ENCODE assay signal across 10 cellular contexts in the genomic region with DNA sequence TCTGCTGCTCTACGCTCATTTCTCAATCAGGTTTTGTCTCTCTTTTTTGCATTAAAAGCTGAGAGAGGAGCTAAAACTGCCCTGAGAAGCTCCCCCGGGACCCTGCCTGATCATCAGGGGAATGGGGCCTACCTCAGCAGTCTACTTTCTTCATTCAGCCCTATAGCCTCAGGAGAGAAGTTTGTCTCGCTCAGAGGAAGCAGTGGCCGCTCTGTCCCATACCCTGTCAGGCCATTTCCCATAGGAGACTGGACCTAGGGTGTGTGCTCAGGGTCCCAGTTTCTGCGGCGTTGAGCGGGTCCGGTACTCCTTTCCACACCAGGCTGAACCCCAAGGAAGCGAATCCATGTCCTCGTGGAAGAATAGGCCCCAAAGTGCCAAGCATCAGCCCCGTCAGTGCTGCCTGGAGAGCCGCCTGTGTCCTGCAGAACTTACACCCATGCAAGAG. TPM values are rescaled to one million over a fixed set of nuclear protein-coding genes. Genes with fewer than 3 reads are reported as not detected.
DNase-seq lines count a peak whose midpoint lies in the region; ATAC-seq and TF ChIP-seq lines count a peak whose summit lies in the region.
"Had no signal": no experiment of that assay in that cellular context is flagged by ENCODE, and none has a peak within 500 bp of the region (broad histone marks: within the 10 kb centered on the region; RNA-seq: fewer than 3 reads in every experiment).

No MANE protein-coding gene starts in this region.

- intact Hi-C loops in upper lobe of right lung (cut with DNase I) = no loop called here

- TF ChIP-seq CTCF in GM12865 (IDR thresholded peaks at IDR 0.05; ENCODE audit: insufficient read depth, low read depth, low read length, missing control alignments) (no peak), upper lobe of right lung (IDR thresholded peaks at IDR 0.05) (no peak)

- H3K4me1 Mint-ChIP-seq in T-helper 17 cell = peaks cover 4% of the 10 kb centered on the region

- peak; percentile 89 for DNase-seq in GM12865 (ENCODE audit: low read depth)
- no peak for DNase-seq in T-helper 17 cell
- DNase-seq in GOT3 (lab: John Stamatoyannopoulos, UW) = no peak
- DNase-seq in DMS153 treated with DMSO at 0.1 percent for 48 hours (lab: John Stamatoyannopoulos, UW; ENCODE audit: unreplicated experiment) = no peak
- no peak for DNase-seq in upper lobe of right lung
- DNase-seq: aorta, NCI-H1105 treated with DMSO at 0.1 percent for 48 hours had no signal

- no peaks in the 10 kb centered on the region for H3K36me3 ChIP-seq in upper lobe of right lung

- H3K27me3 ChIP-seq in upper lobe of right lung = no peaks in the 10 kb centered on the region

- H3K4me3 ChIP-seq in GM12865 (ENCODE audit: low read depth, low read length) (peak overlapping the region; percentile 76), upper lobe of right lung (no peak overlapping the region)

- H3K36me3 Mint-ChIP-seq in T-helper 17 cell (ENCODE audit: low read depth) = peaks cover 2% of the 10 kb centered on the region

- no peak overlapping the region for H3K27ac Mint-ChIP-seq in T-helper 17 cell

- H3K27ac ChIP-seq in upper lobe of right lung = no peak overlapping the region

- H3K4me3 Mint-ChIP-seq in T-helper 17 cell = no peak overlapping the region

- ATAC-seq in GM19372 (IDR thresholded peaks at IDR 0.05; ENCODE audit: low read depth, unreplicated experiment) = peak; percentile 35
- peak; percentile 39 for ATAC-seq in HG02981 (IDR thresholded peaks at IDR 0.05; ENCODE audit: unreplicated experiment)
- peak; percentile 45 for ATAC-seq in T-helper 17 cell
- no peak for ATAC-seq in GM21717 (IDR thresholded peaks at IDR 0.05; ENCODE audit: unreplicated experiment)
- no peak for ATAC-seq in upper lobe of right lung

- peaks cover 11% of the 10 kb centered on the region for H3K4me1 ChIP-seq in upper lobe of right lung

- no peaks in the 10 kb centered on the region for H3K27me3 Mint-ChIP-seq in T-helper 17 cell

- H3K9me3 ChIP-seq in T-helper 17 cell (ENCODE audit: control insufficient read depth, low read length, poor library complexity, severe bottlenecking) (no peaks in the 10 kb centered on the region), upper lobe of right lung (no peaks in the 10 kb centered on the region)

RNA-seq across cellular contexts. Expression of a gene that starts 21.7 kb away (rescaled TPM):
- total RNA-seq in T-helper 17 cell = not detected
- not detected for total RNA-seq in upper lobe of right lung

RNA-seq across cellular contexts. Expression of a gene that starts 21.8 kb away (rescaled TPM):
- 100 to 1,000 TPM; 285 to 308 TPM for total RNA-seq in T-helper 17 cell
- total RNA-seq in upper lobe of right lung = 224 TPM

Comparison
In these comparisons a context has a peak if more than half of its experiments do, and no peak if none do; other contexts are left out.
1. ATAC-seq: peak in GM19372 (single experiment), HG02981 (single experiment) and T-helper 17 cell (single experiment); none in GM21717 (single experiment) and upper lobe of right lung (single experiment).